ENCODE assay signal across 12 cellular contexts in the genomic region with DNA sequence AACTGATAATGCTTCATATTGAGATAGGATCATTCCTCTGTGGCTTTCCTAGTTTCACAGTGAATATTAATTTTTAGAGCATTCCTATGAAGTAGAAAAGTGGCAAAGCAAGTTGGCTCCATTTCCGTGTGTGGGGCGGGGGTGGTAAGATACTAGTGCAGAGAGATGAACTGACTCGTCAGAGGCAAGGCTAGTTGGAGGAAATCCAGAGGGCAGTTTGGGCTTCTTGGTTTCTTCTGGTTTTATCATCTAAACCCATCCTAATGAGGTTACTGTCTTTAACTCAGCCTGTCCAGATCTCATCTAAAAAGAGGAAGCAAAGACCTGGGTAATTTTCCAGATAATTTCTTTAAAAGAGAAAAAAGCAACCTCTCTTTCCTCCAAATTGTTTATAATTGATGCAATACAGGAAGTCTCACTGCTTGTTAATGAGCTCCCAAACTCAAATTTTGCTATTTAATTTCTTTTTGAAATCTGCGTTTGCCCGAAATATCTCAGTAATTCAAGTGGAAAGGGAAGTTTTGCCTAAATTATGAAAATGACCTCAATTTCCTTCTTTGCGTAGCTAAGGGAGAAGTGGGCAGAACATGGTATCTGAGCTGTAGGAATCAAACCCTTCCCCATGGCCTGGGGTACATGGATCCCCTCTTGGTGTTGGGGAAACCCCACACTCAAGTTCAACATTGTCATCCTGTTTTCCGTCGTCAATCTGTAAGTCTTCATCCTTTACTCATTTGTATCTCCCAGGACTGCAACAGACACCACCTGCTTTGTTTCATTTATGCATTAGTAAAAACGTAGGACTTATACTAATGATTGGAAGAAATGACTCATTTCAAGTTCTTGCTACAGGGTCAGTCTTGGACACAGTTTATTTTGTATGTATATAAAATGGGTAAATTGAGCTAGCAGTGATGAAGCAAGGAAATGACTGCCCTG.
DNase-seq lines count a peak whose midpoint lies in the region; TF ChIP-seq lines count a peak whose summit lies in the region.
"Had no signal": no experiment of that assay in that cellular context is flagged by ENCODE, and none has a peak within 500 bp of the region (broad histone marks: within the 10 kb centered on the region; RNA-seq: fewer than 3 reads in every experiment).

No MANE protein-coding gene starts in this region.

- peak overlapping the region; percentile 86 for H3K27ac Mint-ChIP-seq in osteocyte (ENCODE audit: unreplicated experiment)
- H3K27ac Mint-ChIP-seq: immature natural killer cell had no signal

- intact Hi-C loops in left ventricle myocardium inferior (cut with micrococcal nuclease) = no loop called here

- TF ChIP-seq CTCF in choroid plexus epithelial cell (conservative IDR thresholded peaks at IDR 0.05; ENCODE audit: low read depth, low read length) (no peak), osteocyte (IDR thresholded peaks at IDR 0.05) (no peak), left ventricle myocardium inferior (IDR thresholded peaks at IDR 0.05; ENCODE audit: borderline replicate concordance) (no peak)

- DNase-seq in GF-D8 (lab: John Stamatoyannopoulos, UW) (peak; percentile 18), NOMO-1 (lab: John Stamatoyannopoulos, UW; ENCODE audit: unreplicated experiment in 2 of 2) (peak; percentile 45 to 79), choroid plexus epithelial cell (ENCODE audit: low read depth) (peak; percentile 68), osteocyte (ENCODE audit: extremely low spot score, unreplicated experiment) (no peak), NCI-H2081 (lab: John Stamatoyannopoulos, UW) (no peak), ureter (ENCODE audit: low spot score) (no peak), left ventricle myocardium inferior (no peak)
- no peak for DNase-seq in effector CD4-positive, alpha-beta T cell
- DNase-seq: immature natural killer cell, NCI-H526, right lobe of liver had no signal

- H3K4me3 Mint-ChIP-seq in osteocyte (ENCODE audit: unreplicated experiment) = no peak overlapping the region
- H3K4me3 Mint-ChIP-seq: immature natural killer cell had no signal

- H3K9me3 Mint-ChIP-seq in osteocyte (ENCODE audit: unreplicated experiment) = no peaks in the 10 kb centered on the region
- H3K9me3 Mint-ChIP-seq: immature natural killer cell had no signal

- H3K4me3 ChIP-seq in choroid plexus epithelial cell (ENCODE audit: low read depth, low read length) (no peak overlapping the region), left ventricle myocardium inferior (no peak overlapping the region)
- H3K4me3 ChIP-seq: right lobe of liver, suprapubic skin had no signal

- peaks cover 39% of the 10 kb centered on the region for H3K4me1 ChIP-seq in left ventricle myocardium inferior
- H3K4me1 ChIP-seq: right lobe of liver had no signal

- H3K36me3 Mint-ChIP-seq in osteocyte (ENCODE audit: unreplicated experiment) = no peaks in the 10 kb centered on the region
- H3K36me3 Mint-ChIP-seq: immature natural killer cell had no signal

- H3K4me1 Mint-ChIP-seq in osteocyte (ENCODE audit: unreplicated experiment) = peaks cover 86% of the 10 kb centered on the region
- H3K4me1 Mint-ChIP-seq: immature natural killer cell had no signal

- H3K27me3 ChIP-seq in left ventricle myocardium inferior (ENCODE audit: low read depth) = no peaks in the 10 kb centered on the region
- H3K27me3 ChIP-seq: right lobe of liver, suprapubic skin had no signal

- H3K9me3 ChIP-seq in left ventricle myocardium inferior (replicated peaks) = no peaks in the 10 kb centered on the region
- H3K9me3 ChIP-seq: right lobe of liver, suprapubic skin had no signal

- no peak overlapping the region for H3K27ac ChIP-seq in left ventricle myocardium inferior (replicated peaks)
- H3K27ac ChIP-seq: right lobe of liver, suprapubic skin had no signal

- H3K36me3 ChIP-seq in left ventricle myocardium inferior = no peaks in the 10 kb centered on the region
- H3K36me3 ChIP-seq: right lobe of liver, suprapubic skin had no signal

- H3K27me3 Mint-ChIP-seq in osteocyte (ENCODE audit: unreplicated experiment) = no peaks in the 10 kb centered on the region

Comparison
In these comparisons a context has a peak if more than half of its experiments do, and no peak if none do; other contexts are left out.
1. DNase-seq: peak in GF-D8 (single experiment), NOMO-1 (2 of 2) and choroid plexus epithelial cell (single experiment); none in osteocyte (single experiment), NCI-H2081 (0 of 2), ureter (single experiment), left ventricle myocardium inferior (single experiment) and effector CD4-positive, alpha-beta T cell (single experiment).